In genomic region chr2:86239745-86240144, GRCh38 we compare ENCODE assay signal across 1 cellular context.
TF ChIP-seq lines count a peak whose summit lies in the region.

No MANE protein-coding gene starts in this region.

TF ChIP-seq in HepG2, 621 proteins besides CTCF, POLR2A, EP300 and RAD21:
- TF ChIP-seq ZNF230 (CRISPR knock-in tag; IDR thresholded peaks at IDR 0.05) (no peak), MNT (IDR thresholded peaks at IDR 0.05) (peak; percentile 89), NAIF1 (CRISPR knock-in tag; IDR thresholded peaks at IDR 0.05; ENCODE audit: borderline replicate concordance) (no peak), ZNF441 (CRISPR knock-in tag; IDR thresholded peaks at IDR 0.05; ENCODE audit: borderline replicate concordance) (no peak), KDM3A (CRISPR knock-in tag; IDR thresholded peaks at IDR 0.05; ENCODE audit: low read depth) (no peak)
TF ChIP-seq in HepG2: peak in this region for 1.
